Comparison of ENCODE assay signal across 23 cellular contexts in genomic region chr2:133490412-133490958, GRCh38.
"Had no signal": no experiment of that assay in that cellular context is flagged by ENCODE, and none has a peak within 500 bp of the region (broad histone marks: within the 10 kb centered on the region; RNA-seq: fewer than 3 reads in every experiment).

No MANE protein-coding gene starts in this region.

- DNase-seq: activated CD4-positive, alpha-beta memory T cell treated with anti-CD3 and anti-CD28 coated beads, Interleukin-2, amount 10 ng/mL, durations not matched to agents 7 days and 5 days; activated CD4-positive, alpha-beta T cell treated with anti-CD3 and anti-CD28 coated beads, Interleukin-2, amount 10 ng/mL, durations not matched to agents 24 days and 14 days; activated CD8-positive, alpha-beta memory T cell treated with anti-CD3 and anti-CD28 coated beads, Interleukin-2, amount 10 ng/mL, durations not matched to agents 7 days and 5 days; activated gamma-delta T cell treated with Interleukin-2 at 50 U/mL for 16 hours; effector CD4-positive, alpha-beta T cell; glutamatergic neuron; hippocampal formation; lower lobe of right lung; naive thymus-derived CD8-positive, alpha-beta T cell; stimulated activated CD4-positive, alpha-beta T cell treated with anti-CD3 and anti-CD28 coated beads, Interleukin-2, amount 100 ng/mL, for 24 hours; stimulated activated naive CD8-positive, alpha-beta T cell treated with anti-CD3 and anti-CD28 coated beads, Interleukin-15, amount 100 ng/mL, for 72 hours; T-cell had no signal

- H3K9me3 ChIP-seq: lower lobe of right lung, tibial artery had no signal

- H3K27me3 Mint-ChIP-seq: activated CD4-positive, alpha-beta memory T cell treated with anti-CD3 and anti-CD28 coated beads, Interleukin-2, amount 10 ng/mL, durations not matched to agents 7 days and 5 days; activated CD4-positive, alpha-beta T cell treated with anti-CD3 and anti-CD28 coated beads, Interleukin-2, amount 10 ng/mL, durations not matched to agents 24 days and 14 days; activated CD8-positive, alpha-beta memory T cell treated with anti-CD3 and anti-CD28 coated beads, Interleukin-2, amount 10 ng/mL, durations not matched to agents 7 days and 5 days; dendritic cell treated with granulocyte-macrophage colony-stimulating factor and Interleukin-4, amounts not matched to agents 40 ng/mL and 50 ng/mL, for 4 days; naive thymus-derived CD8-positive, alpha-beta T cell; progenitor cell of endocrine pancreas; stimulated activated naive CD8-positive, alpha-beta T cell treated with anti-CD3 and anti-CD28 coated beads, Interleukin-15, amount 100 ng/mL, for 72 hours; T-cell had no signal

- H3K9me3 Mint-ChIP-seq: activated T-helper 1 cell treated with anti-CD3 and anti-CD28 coated beads, Interleukin-12 subunit alpha, Interleukin-12 subunit beta, Interleukin-2, Interleukin-4 antibody, amounts not matched to agents 30 ng/mL and 10 ng/mL and 1 ng/mL, durations not matched to agents 14 hours and 24 hours and 36 hours; dendritic cell treated with granulocyte-macrophage colony-stimulating factor and Interleukin-4, amounts not matched to agents 40 ng/mL and 50 ng/mL, for 4 days; T-cell; T-helper 2 cell treated with Interferon-gamma antibody and Interleukin-4, amounts not matched to agents 5 μg/mL and 100 μg/mL, for 36 hours had no signal

- H3K36me3 Mint-ChIP-seq: activated CD8-positive, alpha-beta memory T cell treated with anti-CD3 and anti-CD28 coated beads, Interleukin-2, amount 10 ng/mL, durations not matched to agents 7 days and 5 days; activated naive CD4-positive, alpha-beta T cell treated with anti-CD3 and anti-CD28 coated beads, Interleukin-2, amount 50 U/mL, for 24 hours; brain; naive thymus-derived CD8-positive, alpha-beta T cell; stimulated activated effector memory CD8-positive, alpha-beta T cell treated with anti-CD3 and anti-CD28 coated beads, Interleukin-12 subunit alpha, Interleukin-12 subunit beta, amount 100 ng/mL, for 72 hours; T-cell had no signal

- H3K27ac Mint-ChIP-seq: activated CD4-positive, alpha-beta memory T cell treated with anti-CD3 and anti-CD28 coated beads, Interleukin-2, amount 10 ng/mL, durations not matched to agents 7 days and 5 days; activated CD4-positive, alpha-beta T cell treated with anti-CD3 and anti-CD28 coated beads, Interleukin-2, amount 10 ng/mL, durations not matched to agents 24 days and 14 days; activated CD8-positive, alpha-beta memory T cell treated with anti-CD3 and anti-CD28 coated beads, Interleukin-2, amount 10 ng/mL, durations not matched to agents 7 days and 5 days; activated naive CD4-positive, alpha-beta T cell treated with anti-CD3 and anti-CD28 coated beads, Interleukin-2, amount 50 U/mL, for 24 hours; activated T-helper 1 cell treated with anti-CD3 and anti-CD28 coated beads, Interleukin-12 subunit alpha, Interleukin-12 subunit beta, Interleukin-2, Interleukin-4 antibody, amounts not matched to agents 30 ng/mL and 10 ng/mL and 1 ng/mL, durations not matched to agents 14 hours and 24 hours and 36 hours; dendritic cell treated with granulocyte-macrophage colony-stimulating factor and Interleukin-4, amounts not matched to agents 40 ng/mL and 50 ng/mL, for 4 days; naive thymus-derived CD8-positive, alpha-beta T cell; progenitor cell of endocrine pancreas; stimulated activated effector memory CD8-positive, alpha-beta T cell treated with anti-CD3 and anti-CD28 coated beads, Interleukin-12 subunit alpha, Interleukin-12 subunit beta, amount 100 ng/mL, for 72 hours; stimulated activated naive CD8-positive, alpha-beta T cell treated with anti-CD3 and anti-CD28 coated beads, Interleukin-15, amount 100 ng/mL, for 72 hours; T-cell; T-helper 2 cell treated with Interferon-gamma antibody and Interleukin-4, amounts not matched to agents 5 μg/mL and 100 μg/mL, for 36 hours had no signal

- H3K27ac ChIP-seq: lower lobe of right lung, skin epidermis, tibial artery, VCaP had no signal

- ATAC-seq: activated CD4-positive, CD25-positive, alpha-beta regulatory T cell treated with anti-CD3 and anti-CD28 coated beads, Interleukin-2, amount 50 U/mL, for 24 hours; activated CD8-positive, alpha-beta memory T cell treated with anti-CD3 and anti-CD28 coated beads, Interleukin-2, amount 10 ng/mL, durations not matched to agents 7 days and 5 days; naive thymus-derived CD8-positive, alpha-beta T cell; stimulated activated effector memory CD8-positive, alpha-beta T cell treated with anti-CD3 and anti-CD28 coated beads, Interleukin-12 subunit alpha, Interleukin-12 subunit beta, amount 100 ng/mL, for 72 hours; stimulated activated naive CD8-positive, alpha-beta T cell treated with anti-CD3 and anti-CD28 coated beads, Interleukin-15, amount 100 ng/mL, for 72 hours; T-cell had no signal

- H3K4me3 ChIP-seq: lower lobe of right lung, skin epidermis, tibial artery had no signal

- H3K4me3 Mint-ChIP-seq: activated CD4-positive, alpha-beta memory T cell treated with anti-CD3 and anti-CD28 coated beads, Interleukin-2, amount 10 ng/mL, durations not matched to agents 7 days and 5 days; activated CD4-positive, alpha-beta T cell treated with anti-CD3 and anti-CD28 coated beads, Interleukin-2, amount 10 ng/mL, durations not matched to agents 24 days and 14 days; activated CD8-positive, alpha-beta memory T cell treated with anti-CD3 and anti-CD28 coated beads, Interleukin-2, amount 10 ng/mL, durations not matched to agents 7 days and 5 days; activated naive CD4-positive, alpha-beta T cell treated with anti-CD3 and anti-CD28 coated beads, Interleukin-2, amount 50 U/mL, for 24 hours; activated T-helper 1 cell treated with anti-CD3 and anti-CD28 coated beads, Interleukin-12 subunit alpha, Interleukin-12 subunit beta, Interleukin-2, Interleukin-4 antibody, amounts not matched to agents 30 ng/mL and 10 ng/mL and 1 ng/mL, durations not matched to agents 14 hours and 24 hours and 36 hours; brain; dendritic cell treated with granulocyte-macrophage colony-stimulating factor and Interleukin-4, amounts not matched to agents 40 ng/mL and 50 ng/mL, for 4 days; naive thymus-derived CD8-positive, alpha-beta T cell; stimulated activated effector memory CD8-positive, alpha-beta T cell treated with anti-CD3 and anti-CD28 coated beads, Interleukin-12 subunit alpha, Interleukin-12 subunit beta, amount 100 ng/mL, for 72 hours; stimulated activated naive CD8-positive, alpha-beta T cell treated with anti-CD3 and anti-CD28 coated beads, Interleukin-15, amount 100 ng/mL, for 72 hours; T-cell; T-helper 2 cell treated with Interferon-gamma antibody and Interleukin-4, amounts not matched to agents 5 μg/mL and 100 μg/mL, for 36 hours had no signal

- H3K27me3 ChIP-seq: tibial artery had no signal

- H3K4me1 Mint-ChIP-seq: activated CD4-positive, alpha-beta memory T cell treated with anti-CD3 and anti-CD28 coated beads, Interleukin-2, amount 10 ng/mL, durations not matched to agents 7 days and 5 days; activated CD4-positive, alpha-beta T cell treated with anti-CD3 and anti-CD28 coated beads, Interleukin-2, amount 10 ng/mL, durations not matched to agents 24 days and 14 days; activated CD8-positive, alpha-beta memory T cell treated with anti-CD3 and anti-CD28 coated beads, Interleukin-2, amount 10 ng/mL, durations not matched to agents 7 days and 5 days; activated naive CD4-positive, alpha-beta T cell treated with anti-CD3 and anti-CD28 coated beads, Interleukin-2, amount 50 U/mL, for 24 hours; naive thymus-derived CD8-positive, alpha-beta T cell; stimulated activated effector memory CD8-positive, alpha-beta T cell treated with anti-CD3 and anti-CD28 coated beads, Interleukin-12 subunit alpha, Interleukin-12 subunit beta, amount 100 ng/mL, for 72 hours; stimulated activated naive CD8-positive, alpha-beta T cell treated with anti-CD3 and anti-CD28 coated beads, Interleukin-15, amount 100 ng/mL, for 72 hours; T-cell had no signal

- H3K36me3 ChIP-seq: lower lobe of right lung, tibial artery had no signal
